Comparison of ENCODE assay signal across 11 cellular contexts in the genomic region with DNA sequence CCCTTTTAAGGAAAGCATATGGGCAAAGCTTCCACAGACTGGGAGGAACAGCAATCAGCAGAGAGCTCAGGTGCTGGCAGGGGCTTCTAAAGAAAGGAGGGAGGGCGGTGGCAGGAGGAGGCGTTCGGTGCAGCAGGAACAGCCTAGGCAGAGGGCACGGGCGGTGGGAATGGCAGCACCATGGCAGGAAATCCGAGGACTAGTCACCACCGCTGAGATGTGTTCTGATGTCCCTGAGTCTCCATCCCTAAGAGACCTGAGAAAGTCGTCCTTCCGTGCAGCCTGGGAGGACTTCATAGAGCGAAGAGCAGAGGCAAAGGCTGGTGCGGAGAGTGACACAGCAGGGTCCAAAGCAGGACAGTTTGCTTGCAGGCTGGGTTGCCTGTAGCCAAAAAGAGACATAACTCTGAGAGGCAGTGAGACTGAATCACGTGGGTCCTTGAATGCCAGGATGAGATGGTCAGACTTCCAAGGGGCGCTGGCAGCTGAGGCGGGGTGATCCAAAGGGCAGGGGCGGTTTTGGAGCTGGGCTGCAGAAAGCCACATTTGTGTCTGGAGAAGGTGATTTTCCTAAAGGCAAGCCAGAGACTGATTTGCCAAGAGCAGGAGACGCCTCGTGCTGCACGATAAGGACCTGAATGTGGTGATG. TPM values are rescaled to one million over a fixed set of nuclear protein-coding genes. Genes with fewer than 3 reads are reported as not detected.
DNase-seq lines count a peak whose midpoint lies in the region.
"Had no signal": no experiment of that assay in that cellular context is flagged by ENCODE, and none has a peak within 500 bp of the region (broad histone marks: within the 10 kb centered on the region; RNA-seq: fewer than 3 reads in every experiment).

No MANE protein-coding gene starts in this region.

- no peaks in the 10 kb centered on the region for H3K36me3 ChIP-seq in skeletal muscle satellite cell (ENCODE audit: insufficient read depth, low read length)
- H3K36me3 ChIP-seq: gastrocnemius medialis, transverse colon had no signal

- peak overlapping the region; percentile 98 for H3K4me2 ChIP-seq in skeletal muscle satellite cell (ENCODE audit: low read length)

- peaks cover 29% of the 10 kb centered on the region for H3K4me1 ChIP-seq in skeletal muscle satellite cell (ENCODE audit: control insufficient read depth, insufficient read depth, low read length)

- H3K4me3 ChIP-seq in skeletal muscle satellite cell (ENCODE audit: low read length) = peak overlapping the region; percentile 47

- H3K9me3 ChIP-seq in skeletal muscle satellite cell (replicated peaks; ENCODE audit: low read length) = no peaks in the 10 kb centered on the region
- H3K9me3 ChIP-seq: gastrocnemius medialis, transverse colon had no signal

- DNase-seq in NCI-H82 (lab: John Stamatoyannopoulos, UW) (peak; percentile 7), NCI-H82 treated with DMSO at 0.1 percent for 48 hours (lab: John Stamatoyannopoulos, UW; ENCODE audit: unreplicated experiment) (no peak), NCI-H69 (lab: John Stamatoyannopoulos, UW) (peak; percentile 56), fibroblast of peridontal ligament (ENCODE audit: extremely low read depth) (peak; percentile 27), NCI-H345 (lab: John Stamatoyannopoulos, UW) (no peak), cerebellar nuclear complex (lab: John Stamatoyannopoulos, UW) (no peak), NCI-H1092 treated with DMSO at 0.1 percent for 48 hours (lab: John Stamatoyannopoulos, UW) (no peak)
- DNase-seq: gastrocnemius medialis had no signal

- H3K27me3 ChIP-seq in skeletal muscle satellite cell (ENCODE audit: control insufficient read depth, insufficient read depth, low read length) = peaks cover 6% of the 10 kb centered on the region

- H3K9ac ChIP-seq in skeletal muscle satellite cell (ENCODE audit: low read depth, low read length) = no peak overlapping the region

RNA-seq across cellular contexts. Expression of a gene that starts 35.8 kb away (rescaled TPM):
- under 0.01 TPM in 1 of 2 replicates, not detected in the other for total RNA-seq in skeletal muscle satellite cell (2012; rRNA removed)
- total RNA-seq: pulmonary artery endothelial cell had no signal

Comparison
In these comparisons a context has a peak if more than half of its experiments do, and no peak if none do; other contexts are left out.
1. DNase-seq: peak in NCI-H82 (single experiment), NCI-H69 (single experiment) and fibroblast of peridontal ligament (single experiment); none in NCI-H82 treated with DMSO at 0.1 percent for 48 hours (single experiment), NCI-H345 (single experiment), cerebellar nuclear complex (0 of 2) and NCI-H1092 treated with DMSO at 0.1 percent for 48 hours (single experiment).